Comparison of ENCODE assay signal across 10 cellular contexts in the genomic region with DNA sequence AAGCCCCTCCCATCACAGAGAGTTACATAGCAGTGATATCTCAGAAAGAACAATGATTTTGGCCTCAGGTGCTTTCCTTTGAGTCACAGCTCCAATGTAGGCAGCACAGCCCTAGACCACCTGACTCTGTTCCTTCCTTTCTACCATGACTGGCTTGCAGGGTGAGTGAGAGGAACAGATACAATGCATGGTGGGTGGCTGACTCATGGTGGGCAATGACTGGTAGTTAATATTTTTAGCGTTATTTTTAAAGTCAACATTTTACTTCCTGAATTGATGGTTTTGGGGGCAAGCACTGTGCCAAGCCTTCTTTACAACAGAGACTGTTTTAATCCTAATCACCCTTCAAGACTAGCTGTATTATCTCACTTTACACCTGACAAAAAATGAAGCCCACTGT. TPM values are rescaled to one million over a fixed set of nuclear protein-coding genes. Genes with fewer than 3 reads are reported as not detected.
DNase-seq lines count a peak whose midpoint lies in the region; ATAC-seq and TF ChIP-seq lines count a peak whose summit lies in the region.
"Had no signal": no experiment of that assay in that cellular context is flagged by ENCODE, and none has a peak within 500 bp of the region (broad histone marks: within the 10 kb centered on the region; RNA-seq: fewer than 3 reads in every experiment).

No MANE protein-coding gene starts in this region.

- no peaks in the 10 kb centered on the region for H3K36me3 Mint-ChIP-seq in activated CD4-positive, alpha-beta T cell treated with anti-CD3 and anti-CD28 coated beads, Interleukin-2, amount 10 ng/mL, durations not matched to agents 24 days and 14 days (ENCODE audit: low read depth)

- peak; percentile 24 for DNase-seq in activated CD4-positive, alpha-beta T cell treated with anti-CD3 and anti-CD28 coated beads for 48 hours
- no peak for DNase-seq in activated CD4-positive, alpha-beta T cell treated with anti-CD3 and anti-CD28 coated beads, Interleukin-2, amount 10 ng/mL, durations not matched to agents 24 days and 14 days
- DNase-seq in amniotic epithelial cell (ENCODE audit: low read depth): peak; percentile 32
- peak in 1 of 2 donors; percentile 20 for DNase-seq in stimulated activated naive CD8-positive, alpha-beta T cell treated with anti-CD3 and anti-CD28 coated beads, Interleukin-15, amount 100 ng/mL, for 72 hours
- DNase-seq in activated CD8-positive, alpha-beta memory T cell treated with anti-CD3 and anti-CD28 coated beads, Interleukin-2, amount 50 U/mL, for 4 hours: no peak
- DNase-seq in gastrocnemius medialis: no peak
- DNase-seq: left ventricle myocardium superior had no signal

- H3K27ac ChIP-seq in gastrocnemius medialis: no peak overlapping the region
- H3K27ac ChIP-seq: A549 had no signal

- no peak overlapping the region for H3K27ac Mint-ChIP-seq in activated CD4-positive, alpha-beta T cell treated with anti-CD3 and anti-CD28 coated beads, Interleukin-2, amount 10 ng/mL, durations not matched to agents 24 days and 14 days
- no peak overlapping the region for H3K27ac Mint-ChIP-seq in stimulated activated naive CD8-positive, alpha-beta T cell treated with anti-CD3 and anti-CD28 coated beads, Interleukin-15, amount 100 ng/mL, for 72 hours

- peak; percentile 59 for ATAC-seq in HG03342 (IDR thresholded peaks at IDR 0.05; ENCODE audit: unreplicated experiment)
- peak; percentile 80 for ATAC-seq in stimulated activated naive CD8-positive, alpha-beta T cell treated with anti-CD3 and anti-CD28 coated beads, Interleukin-15, amount 100 ng/mL, for 72 hours
- no peak for ATAC-seq in GM21576 (IDR thresholded peaks at IDR 0.05; ENCODE audit: unreplicated experiment)
- ATAC-seq in gastrocnemius medialis: no peak
- ATAC-seq: A549, left ventricle myocardium superior had no signal

- TF ChIP-seq CTCF in gastrocnemius medialis (IDR thresholded peaks at IDR 0.05 in 4 of 5, conservative IDR thresholded peaks at IDR 0.05 in 1 of 5): no peak

- peaks cover 7 to 10% of the 10 kb centered on the region in 2 donors for H3K4me1 ChIP-seq in gastrocnemius medialis

- intact Hi-C loops in activated CD4-positive, alpha-beta T cell treated with anti-CD3 and anti-CD28 coated beads, Interleukin-2, amount 10 ng/mL, durations not matched to agents 24 days and 14 days (cut with micrococcal nuclease): loop anchor here (5.0 kb wide), 2 partner anchors 82 to 138 kb away; partner anchors contain the start of gene CPOX
- intact Hi-C loops in gastrocnemius medialis (cut with DNase I; ENCODE audit: low total_unique reads): loop anchor here (10.0 kb wide), 1 partner anchor 136 kb away; the partner anchor contains the start of gene CPOX

- peaks cover 66% of the 10 kb centered on the region for H3K27me3 Mint-ChIP-seq in activated CD4-positive, alpha-beta T cell treated with anti-CD3 and anti-CD28 coated beads, Interleukin-2, amount 10 ng/mL, durations not matched to agents 24 days and 14 days
- H3K27me3 Mint-ChIP-seq in stimulated activated naive CD8-positive, alpha-beta T cell treated with anti-CD3 and anti-CD28 coated beads, Interleukin-15, amount 100 ng/mL, for 72 hours: peaks cover 71% of the 10 kb centered on the region

- no peak overlapping the region for H3K4me3 ChIP-seq in gastrocnemius medialis
- H3K4me3 ChIP-seq: A549 had no signal

- TF ChIP-seq POLR2A in gastrocnemius medialis (IDR thresholded peaks at IDR 0.05): no peak

- in situ Hi-C loops in gastrocnemius medialis (cut with MboI; ENCODE audit: low sequenced_read_pairs in 4 of 4): no loop called here

- no peaks in the 10 kb centered on the region for H3K27me3 ChIP-seq in gastrocnemius medialis

- H3K36me3 ChIP-seq in gastrocnemius medialis: no peaks in the 10 kb centered on the region

- H3K4me1 Mint-ChIP-seq in activated CD4-positive, alpha-beta T cell treated with anti-CD3 and anti-CD28 coated beads, Interleukin-2, amount 10 ng/mL, durations not matched to agents 24 days and 14 days: peaks cover 15% of the 10 kb centered on the region
- peaks cover 27% of the 10 kb centered on the region for H3K4me1 Mint-ChIP-seq in stimulated activated naive CD8-positive, alpha-beta T cell treated with anti-CD3 and anti-CD28 coated beads, Interleukin-15, amount 100 ng/mL, for 72 hours

- H3K4me3 Mint-ChIP-seq in activated CD4-positive, alpha-beta T cell treated with anti-CD3 and anti-CD28 coated beads, Interleukin-2, amount 10 ng/mL, durations not matched to agents 24 days and 14 days: no peak overlapping the region
- H3K4me3 Mint-ChIP-seq in stimulated activated naive CD8-positive, alpha-beta T cell treated with anti-CD3 and anti-CD28 coated beads, Interleukin-15, amount 100 ng/mL, for 72 hours: no peak overlapping the region

- no peaks in the 10 kb centered on the region for H3K9me3 ChIP-seq in gastrocnemius medialis
- H3K9me3 ChIP-seq: A549 had no signal

- H3K9me3 Mint-ChIP-seq in activated CD4-positive, alpha-beta T cell treated with anti-CD3 and anti-CD28 coated beads, Interleukin-2, amount 10 ng/mL, durations not matched to agents 24 days and 14 days: no peaks in the 10 kb centered on the region
- H3K9me3 Mint-ChIP-seq in stimulated activated naive CD8-positive, alpha-beta T cell treated with anti-CD3 and anti-CD28 coated beads, Interleukin-15, amount 100 ng/mL, for 72 hours: no peaks in the 10 kb centered on the region

RNA-seq across cellular contexts. Expression of gene ST3GAL6, which starts 32.8 kb away (rescaled TPM):
- total RNA-seq in activated CD4-positive, alpha-beta T cell treated with anti-CD3 and anti-CD28 coated beads, Interleukin-2, amount 10 ng/mL, durations not matched to agents 24 days and 14 days: 0.19 TPM in 1 of 2 replicates, not detected in the other
- total RNA-seq in gastrocnemius medialis: 10 to 100 TPM in 2 of 4 donors, 1 to 10 TPM in 2; 7.4 to 15.0 (median 11.3) TPM

Comparison
In these comparisons a context has a peak if more than half of its experiments do, and no peak if none do; other contexts are left out.
1. DNase-seq: peak in activated CD4-positive, alpha-beta T cell treated with anti-CD3 and anti-CD28 coated beads for 48 hours (single experiment) and amniotic epithelial cell (single experiment); none in activated CD4-positive, alpha-beta T cell treated with anti-CD3 and anti-CD28 coated beads, Interleukin-2, amount 10 ng/mL, durations not matched to agents 24 days and 14 days (single experiment), activated CD8-positive, alpha-beta memory T cell treated with anti-CD3 and anti-CD28 coated beads, Interleukin-2, amount 50 U/mL, for 4 hours (single experiment) and gastrocnemius medialis (0 of 2).
2. ATAC-seq: peak in HG03342 (single experiment) and stimulated activated naive CD8-positive, alpha-beta T cell treated with anti-CD3 and anti-CD28 coated beads, Interleukin-15, amount 100 ng/mL, for 72 hours (single experiment); none in GM21576 (single experiment) and gastrocnemius medialis (0 of 2).